In the genomic region with DNA sequence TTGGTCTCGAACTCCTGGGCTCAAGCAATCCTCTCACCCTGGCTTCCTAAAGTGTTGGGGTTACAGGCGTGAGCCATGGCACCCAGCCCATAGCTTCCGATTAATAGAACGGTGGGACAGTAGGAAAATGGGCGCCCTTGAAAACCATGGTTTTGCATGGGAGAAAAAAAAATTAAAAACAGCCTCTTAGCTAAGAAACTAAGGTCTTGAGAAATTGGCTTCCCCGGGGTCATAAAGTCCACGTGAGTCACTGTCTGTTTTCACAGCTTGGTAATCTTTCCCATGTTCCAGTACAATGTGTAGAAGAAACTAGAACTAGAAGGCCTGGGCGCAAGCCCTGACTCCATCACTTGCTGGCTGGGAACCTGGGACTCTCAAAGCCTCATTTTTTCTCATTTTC, we compare ENCODE assay signal across 10 cellular contexts. TPM values are rescaled to one million over a fixed set of nuclear protein-coding genes. Genes with fewer than 3 reads are reported as not detected.
DNase-seq lines count a peak whose midpoint lies in the region; ATAC-seq, FAIRE-seq and TF ChIP-seq lines count a peak whose summit lies in the region.
"Had no signal": no experiment of that assay in that cellular context is flagged by ENCODE, and none has a peak within 500 bp of the region (broad histone marks: within the 10 kb centered on the region; RNA-seq: fewer than 3 reads in every experiment).

No MANE protein-coding gene starts in this region.

- ATAC-seq in stimulated activated naive CD8-positive, alpha-beta T cell treated with anti-CD3 and anti-CD28 coated beads, Interleukin-15, amount 100 ng/mL, for 72 hours: peak; percentile 41
- ATAC-seq in PC-3: no peak
- ATAC-seq in GM21786 (IDR thresholded peaks at IDR 0.05; ENCODE audit: unreplicated experiment): no peak
- ATAC-seq in HG03521 (IDR thresholded peaks at IDR 0.05; ENCODE audit: unreplicated experiment): no peak

- H4K20me1 ChIP-seq in PC-3 (ENCODE audit: low read length): no peaks in the 10 kb centered on the region

- H3K9me3 Mint-ChIP-seq in stimulated activated naive CD8-positive, alpha-beta T cell treated with anti-CD3 and anti-CD28 coated beads, Interleukin-15, amount 100 ng/mL, for 72 hours: peaks cover 0 to 6% of the 10 kb centered on the region in 2 donors

- H3K79me2 ChIP-seq in PC-3 (ENCODE audit: low read length): peaks cover 41% of the 10 kb centered on the region

- H3F3A ChIP-seq in PC-3 (ENCODE audit: low read length, unreplicated experiment): no peaks in the 10 kb centered on the region

- H3K4me2 ChIP-seq in PC-3 (ENCODE audit: low read length): no peak overlapping the region

- H3K9ac ChIP-seq in kidney (ENCODE audit: low read length in 2 of 2) (no peak overlapping the region), PC-3 (ENCODE audit: low read length) (no peak overlapping the region)

- no peak overlapping the region for H2AFZ ChIP-seq in PC-3 (ENCODE audit: low read length)

- H3K27me3 ChIP-seq in PC-3 (ENCODE audit: low read length): no peaks in the 10 kb centered on the region
- no peaks in the 10 kb centered on the region for H3K27me3 ChIP-seq in MG63

- no peak for FAIRE-seq in kidney (lab: Jason Lieb, UNC)

- peak; percentile 61 for DNase-seq in LHCN-M2 (ENCODE audit: low read depth)
- peak; percentile 90 for DNase-seq in astrocyte of the spinal cord (ENCODE audit: low read depth, low spot score)
- no peak for DNase-seq in kidney
- no peak for DNase-seq in stimulated activated naive CD8-positive, alpha-beta T cell treated with anti-CD3 and anti-CD28 coated beads, Interleukin-15, amount 100 ng/mL, for 72 hours
- DNase-seq in PC-3: no peak
- no peak for DNase-seq in MG63
- DNase-seq: NCI-H187 treated with DMSO at 0.1 percent for 48 hours; stimulated activated naive CD4-positive, alpha-beta T cell treated with Interleukin-2 at 50 U/mL for 16 hours had no signal

- in situ Hi-C loops in astrocyte of the spinal cord (cut with HindIII; ENCODE audit: low sequenced_read_pairs): no loop called here

- intact Hi-C loops in kidney (cut with DNase I): no loop called here
- intact Hi-C loops in PC-3 (cut with micrococcal nuclease): no loop called here

- BruUV-seq in PC-3 (replicated peaks; lab: Mats Ljungman, UMichigan): no TSS peak

- peak overlapping the region; percentile 17 to 47 for H3K4me3 Mint-ChIP-seq in stimulated activated naive CD8-positive, alpha-beta T cell treated with anti-CD3 and anti-CD28 coated beads, Interleukin-15, amount 100 ng/mL, for 72 hours

- H3K9me3 ChIP-seq in kidney (ENCODE audit: control insufficient read depth in 1 of 2, low read length in 2 of 2): no peaks in the 10 kb centered on the region
- H3K9me3 ChIP-seq in PC-3 (ENCODE audit: low read length): 0 out of 2 replicates have a peak, but pooled peaks cover under 1% of the 10 kb centered on the region
- no peaks in the 10 kb centered on the region; the same call in 1 of the 2 replicates for H3K9me3 ChIP-seq in MG63

- H3K27ac Mint-ChIP-seq in stimulated activated naive CD8-positive, alpha-beta T cell treated with anti-CD3 and anti-CD28 coated beads, Interleukin-15, amount 100 ng/mL, for 72 hours: peak overlapping the region; percentile 37 to 71

- no peaks in the 10 kb centered on the region for H3K27me3 Mint-ChIP-seq in stimulated activated naive CD8-positive, alpha-beta T cell treated with anti-CD3 and anti-CD28 coated beads, Interleukin-15, amount 100 ng/mL, for 72 hours

- TF ChIP-seq CTCF in astrocyte of the spinal cord (IDR thresholded peaks at IDR 0.05; ENCODE audit: low read depth, low read length): no peak
- no peak for TF ChIP-seq CTCF in kidney (IDR thresholded peaks at IDR 0.05; ENCODE audit: borderline replicate concordance, extremely low read depth, insufficient read depth)
- no peak for TF ChIP-seq CTCF in PC-3 (conservative IDR thresholded peaks at IDR 0.05; ENCODE audit: low read depth, low read length)

- H3K4me1 Mint-ChIP-seq in stimulated activated naive CD8-positive, alpha-beta T cell treated with anti-CD3 and anti-CD28 coated beads, Interleukin-15, amount 100 ng/mL, for 72 hours: peaks cover 100% of the 10 kb centered on the region

- H3K4me1 ChIP-seq in kidney (ENCODE audit: control insufficient read depth in 1 of 2, insufficient read depth in 1 of 2, low read depth in 1 of 2, low read length in 2 of 2): peaks cover 56 to 57% of the 10 kb centered on the region in 2 donors
- no peaks in the 10 kb centered on the region for H3K4me1 ChIP-seq in PC-3 (ENCODE audit: insufficient read depth, low read length)

- POLR2A ChIA-PET in PC-3 (lab: Charles Lee; ENCODE audit: unreplicated experiment): no interaction called here

- H3K4me3 ChIP-seq in astrocyte of the spinal cord (ENCODE audit: low read depth, low read length) (no peak overlapping the region), kidney (ENCODE audit: low read length in 2 of 2) (no peak overlapping the region), PC-3 (ENCODE audit: low read length) (no peak overlapping the region), MG63 (no peak overlapping the region)

- CTCF ChIA-PET in PC-3 (lab: Charles Lee): no interaction called here

- no peaks in the 10 kb centered on the region for H3K9me2 ChIP-seq in PC-3 (replicated peaks; ENCODE audit: low read length)

- H3K27ac ChIP-seq in kidney (ENCODE audit: low read depth in 2 of 2, low read length in 2 of 2) (peak overlapping the region; percentile 28 to 55), PC-3 (ENCODE audit: low read length) (no peak overlapping the region)

- no peaks in the 10 kb centered on the region for H3K36me3 ChIP-seq in kidney (ENCODE audit: control insufficient read depth in 1 of 2, insufficient read depth in 2 of 2, low read length in 2 of 2)
- H3K36me3 ChIP-seq in PC-3 (ENCODE audit: low read depth, low read length): 0 out of 2 replicates have a peak, but pooled peaks cover 6% of the 10 kb centered on the region
- no peaks in the 10 kb centered on the region for H3K36me3 ChIP-seq in MG63

RNA-seq across cellular contexts. Expression of gene B3GNT2, which starts 20.7 kb away (rescaled TPM):
- total RNA-seq in LHCN-M2 (2014; rRNA removed) (13.3 and 16.0 TPM in 2 replicates), kidney (35.0 TPM), PC-3 (2014; rRNA removed) (14.5 and 18.0 TPM in 2 replicates)
- 6.0 TPM for polyA plus RNA-seq in LHCN-M2 (2012)
- polyA plus RNA-seq in kidney (ENCODE audit: insufficient read depth, low read depth, low replicate concordance): 17.5 TPM
- 8.8 and 13.2 TPM in 2 replicates for total RNA-seq in MG63 (2014; rRNA removed; shearing (Covaris generic); ENCODE audit: low replicate concordance)

Comparison
In these comparisons a context has a peak if more than half of its experiments do, and no peak if none do; other contexts are left out.
1. DNase-seq: peak in LHCN-M2 (single experiment) and astrocyte of the spinal cord (single experiment); none in kidney (single experiment), stimulated activated naive CD8-positive, alpha-beta T cell treated with anti-CD3 and anti-CD28 coated beads, Interleukin-15, amount 100 ng/mL, for 72 hours (0 of 2), PC-3 (single experiment) and MG63 (single experiment).